Comparison of ENCODE assay signal across 9 cellular contexts in genomic region chr19:37931941-37932655, GRCh38. TPM values are rescaled to one million over a fixed set of nuclear protein-coding genes. Genes with fewer than 3 reads are reported as not detected.
DNase-seq lines count a peak whose midpoint lies in the region; ATAC-seq and TF ChIP-seq lines count a peak whose summit lies in the region.
"Had no signal": no experiment of that assay in that cellular context is flagged by ENCODE, and none has a peak within 500 bp of the region (broad histone marks: within the 10 kb centered on the region; RNA-seq: fewer than 3 reads in every experiment).

No MANE protein-coding gene starts in this region.

- H3K4ac ChIP-seq in mesenchymal stem cell (ENCODE audit: low read depth in 1 of 2, low read length in 2 of 2): peak overlapping the region in 1 of 2 experiments; percentile 17

- peak overlapping the region in 1 of 2 experiments; percentile 23 for H3K4me3 ChIP-seq in mesenchymal stem cell (ENCODE audit: insufficient read depth in 1 of 2, low read depth in 1 of 2, low read length in 2 of 2)
- H3K4me3 ChIP-seq in upper lobe of right lung: peak overlapping the region; percentile 43

- no peaks in the 10 kb centered on the region for H3K9me3 Mint-ChIP-seq in endothelial cell (ENCODE audit: unreplicated experiment)

- peak overlapping the region; percentile 79 for H2BK5ac ChIP-seq in mesenchymal stem cell (ENCODE audit: low read depth, low read length, poor library complexity, severe bottlenecking)

- H2AFZ ChIP-seq in mesenchymal stem cell (ENCODE audit: low read depth, low read length): no peak overlapping the region

- H3K23ac ChIP-seq in mesenchymal stem cell (ENCODE audit: low read length in 2 of 2): no peak overlapping the region

- peak overlapping the region; percentile 9 for H4K91ac ChIP-seq in mesenchymal stem cell (ENCODE audit: low read length)

- H4K8ac ChIP-seq in mesenchymal stem cell (ENCODE audit: low read length): no peak overlapping the region

- no peaks in the 10 kb centered on the region for H3K27me3 ChIP-seq in mesenchymal stem cell (ENCODE audit: control insufficient read depth in 1 of 2, insufficient read depth in 1 of 2, low read length in 2 of 2)
- no peaks in the 10 kb centered on the region for H3K27me3 ChIP-seq in upper lobe of right lung

- H3K36me3 ChIP-seq in mesenchymal stem cell (ENCODE audit: control insufficient read depth in 1 of 2, insufficient read depth in 2 of 2, low read depth in 1 of 2, low read length in 2 of 2): peaks cover 4 to 9% of the 10 kb centered on the region in 2 experiments
- H3K36me3 ChIP-seq in upper lobe of right lung: no peaks in the 10 kb centered on the region

- peak overlapping the region; percentile 48 for H3K9ac ChIP-seq in mesenchymal stem cell (ENCODE audit: low read length)

- H3K27ac ChIP-seq in mesenchymal stem cell (ENCODE audit: low read length, poor library complexity, severe bottlenecking): peak overlapping the region; percentile 95
- H3K27ac ChIP-seq in upper lobe of right lung: peak overlapping the region; percentile 78

- no peak overlapping the region for H3K27ac Mint-ChIP-seq in endothelial cell (ENCODE audit: unreplicated experiment)

- no peaks in the 10 kb centered on the region for H3K79me1 ChIP-seq in mesenchymal stem cell (replicated peaks; ENCODE audit: low read length, poor library complexity, severe bottlenecking)

- WGBS in mesenchymal stem cell: 39% methylated on average over 29 of the region's 29 CpGs

- H3K4me1 ChIP-seq in mesenchymal stem cell (ENCODE audit: control insufficient read depth, insufficient read depth, low read depth, low read length): peaks cover 25% of the 10 kb centered on the region
- H3K4me1 ChIP-seq in upper lobe of right lung: peaks cover 11% of the 10 kb centered on the region

- peak overlapping the region; percentile 56 for H3K4me2 ChIP-seq in mesenchymal stem cell (ENCODE audit: low read length, poor library complexity, severe bottlenecking)

- H3K9me3 ChIP-seq in mesenchymal stem cell (ENCODE audit: control insufficient read depth, low read length): peaks cover 14% of the 10 kb centered on the region
- H3K9me3 ChIP-seq in upper lobe of right lung: peaks cover 6% of the 10 kb centered on the region

- no peak overlapping the region for H2BK15ac ChIP-seq in mesenchymal stem cell (ENCODE audit: low read depth, poor library complexity, severe bottlenecking)

- peaks cover 3% of the 10 kb centered on the region for H3K27me3 Mint-ChIP-seq in endothelial cell (ENCODE audit: unreplicated experiment)

- H3K4me1 Mint-ChIP-seq in endothelial cell (ENCODE audit: unreplicated experiment): peaks cover 14% of the 10 kb centered on the region

- H2BK120ac ChIP-seq in mesenchymal stem cell (ENCODE audit: low read depth, low read length): no peak overlapping the region

- H2AK5ac ChIP-seq in mesenchymal stem cell (ENCODE audit: low read length, severe bottlenecking): peak overlapping the region; percentile 83

- H3K36me3 Mint-ChIP-seq in endothelial cell (ENCODE audit: low read depth, unreplicated experiment): peaks cover 19% of the 10 kb centered on the region

- DNase-seq in GM10266 (ENCODE audit: extremely low spot score) (no peak), NOMO-1 (lab: John Stamatoyannopoulos, UW; ENCODE audit: unreplicated experiment in 2 of 2) (peak; percentile 44 to 54), endothelial cell (ENCODE audit: low spot score) (peak; percentile 63), mesenchymal stem cell (peak; percentile 86), upper lobe of right lung (peak; percentile 94)
- no peak for DNase-seq in central memory CD4-positive, alpha-beta T cell

- H2BK12ac ChIP-seq in mesenchymal stem cell (ENCODE audit: low read length in 2 of 2): peak overlapping the region; percentile 2 to 20

- ATAC-seq in HG03175 (IDR thresholded peaks at IDR 0.05; ENCODE audit: unreplicated experiment) (peak; percentile 63), upper lobe of right lung (peak; percentile 91), HG02571 (IDR thresholded peaks at IDR 0.05; ENCODE audit: unreplicated experiment) (no peak)

- peak overlapping the region; percentile 23 to 64 for H3K18ac ChIP-seq in mesenchymal stem cell (ENCODE audit: low read depth in 1 of 2, low read length in 2 of 2)

- H3K14ac ChIP-seq in mesenchymal stem cell (ENCODE audit: low read length in 2 of 2): no peak overlapping the region

- intact Hi-C loops in upper lobe of right lung (cut with DNase I): no loop called here

- H3K4me3 Mint-ChIP-seq in endothelial cell (ENCODE audit: unreplicated experiment): peak overlapping the region; percentile 43

- TF ChIP-seq CTCF in GM10266 (IDR thresholded peaks at IDR 0.05; ENCODE audit: control insufficient read depth, insufficient read depth, low read depth, missing control alignments): peak; percentile 15
- no peak for TF ChIP-seq CTCF in endothelial cell (IDR thresholded peaks at IDR 0.05; ENCODE audit: unreplicated experiment)
- TF ChIP-seq CTCF in upper lobe of right lung (IDR thresholded peaks at IDR 0.05): no peak

RNA-seq across cellular contexts. Expression of gene SIPA1L3, which starts 25.1 kb away (rescaled TPM):
- total RNA-seq in endothelial cell (ENCODE audit: unreplicated experiment): 29.6 TPM
- 7.2 TPM for polyA plus RNA-seq in mesenchymal stem cell (2013, experiment 1 of 2)
- polyA plus RNA-seq in mesenchymal stem cell (2013, experiment 2 of 2): 6.7 TPM
- total RNA-seq in upper lobe of right lung: 66.3 TPM

RNA-seq across cellular contexts. Expression of gene WDR87, which starts 25.7 kb away (rescaled TPM):
- total RNA-seq in endothelial cell (ENCODE audit: unreplicated experiment): not detected
- not detected for polyA plus RNA-seq in mesenchymal stem cell (2013, experiment 1 of 2)
- polyA plus RNA-seq in mesenchymal stem cell (2013, experiment 2 of 2): not detected
- not detected for total RNA-seq in upper lobe of right lung
- total RNA-seq: urinary bladder had no signal
- polyA plus RNA-seq: urinary bladder had no signal

Comparison
In these comparisons a context has a peak if more than half of its experiments do, and no peak if none do; other contexts are left out.
1. DNase-seq: peak in NOMO-1 (2 of 2), endothelial cell (single experiment), mesenchymal stem cell (single experiment) and upper lobe of right lung (single experiment); none in GM10266 (single experiment) and central memory CD4-positive, alpha-beta T cell (single experiment).